In genomic region chr2:102356741-102357140, GRCh38 we compare ENCODE assay signal across 12 cellular contexts. TPM values are rescaled to one million over a fixed set of nuclear protein-coding genes. Genes with fewer than 3 reads are reported as not detected.
DNase-seq lines count a peak whose midpoint lies in the region; ATAC-seq and TF ChIP-seq lines count a peak whose summit lies in the region.
"Had no signal": no experiment of that assay in that cellular context is flagged by ENCODE, and none has a peak within 500 bp of the region (broad histone marks: within the 10 kb centered on the region; RNA-seq: fewer than 3 reads in every experiment).

No MANE protein-coding gene starts in this region.

- TF ChIP-seq POLR2A in vagina (IDR thresholded peaks at IDR 0.05) = no peak

- no peak overlapping the region for H2BK120ac ChIP-seq in mesendoderm (ENCODE audit: low read depth, low read length)

- no peak overlapping the region for H3K9ac ChIP-seq in mesendoderm (ENCODE audit: low read length)
- H3K9ac ChIP-seq: BLaER1 had no signal

- H3K4me1 ChIP-seq in left ventricle myocardium inferior (peaks cover 18% of the 10 kb centered on the region), mesendoderm (ENCODE audit: control insufficient read depth, low read depth, low read length) (peaks cover 2% of the 10 kb centered on the region), vagina (no peaks in the 10 kb centered on the region), SJCRH30 (no peaks in the 10 kb centered on the region)

- no peaks in the 10 kb centered on the region for H3K9me3 ChIP-seq in left ventricle myocardium inferior (replicated peaks)
- H3K9me3 ChIP-seq in vagina = no peaks in the 10 kb centered on the region
- no peaks in the 10 kb centered on the region for H3K9me3 ChIP-seq in SJCRH30 (replicated peaks)
- H3K9me3 ChIP-seq: BLaER1 had no signal

- H3K56ac ChIP-seq in mesendoderm (ENCODE audit: low read length) = no peak overlapping the region

- H3K36me3 ChIP-seq in left ventricle myocardium inferior (no peaks in the 10 kb centered on the region), mesendoderm (ENCODE audit: control insufficient read depth, insufficient read depth, low read length) (no peaks in the 10 kb centered on the region), vagina (no peaks in the 10 kb centered on the region), SJCRH30 (no peaks in the 10 kb centered on the region)
- H3K36me3 ChIP-seq: BLaER1 had no signal

- TF ChIP-seq CTCF in left ventricle myocardium inferior (IDR thresholded peaks at IDR 0.05; ENCODE audit: borderline replicate concordance) (no peak), astrocyte of the cerebellum (IDR thresholded peaks at IDR 0.05; ENCODE audit: low read depth, low read length, missing control alignments) (no peak), vagina (IDR thresholded peaks at IDR 0.05) (no peak)

- WGBS in mesendoderm (ENCODE audit: extremely low coverage, insufficient coverage, low lambda C conversion rate) = no CpG with 5 or more reads among the region's 2 CpGs

- H4K5ac ChIP-seq in mesendoderm (ENCODE audit: low read length) = no peak overlapping the region

- H4K8ac ChIP-seq in mesendoderm (ENCODE audit: low read depth, low read length) = no peak overlapping the region

- no peak overlapping the region for H3K4me2 ChIP-seq in mesendoderm (ENCODE audit: low read length)

- intact Hi-C loops in left ventricle myocardium inferior (cut with micrococcal nuclease) (loop anchor here (10.0 kb wide), 1 partner anchor 332 kb away; no protein-coding TSS in a partner anchor), left ventricle myocardium superior (cut with micrococcal nuclease) (loop anchor here (5.0 kb wide), 1 partner anchor 104 kb away; no protein-coding TSS in a partner anchor), vagina (cut with DNase I) (loop anchor here (5.0 kb wide), 1 partner anchor 104 kb away; no protein-coding TSS in a partner anchor)

- peak overlapping the region; percentile 75 for H3K4me3 ChIP-seq in left ventricle myocardium inferior
- peak overlapping the region; percentile 76 for H3K4me3 ChIP-seq in astrocyte of the cerebellum (ENCODE audit: low read depth, low read length)
- no peak overlapping the region for H3K4me3 ChIP-seq in mesendoderm (ENCODE audit: low read length)
- H3K4me3 ChIP-seq in vagina = peak overlapping the region in 1 of 2 donors; percentile 63
- no peak overlapping the region for H3K4me3 ChIP-seq in SJCRH30

- in situ Hi-C loops in astrocyte of the cerebellum (cut with HindIII; ENCODE audit: low sequenced_read_pairs) = no loop called here

- H3K18ac ChIP-seq in mesendoderm (ENCODE audit: low read length) = no peak overlapping the region

- no peak for ATAC-seq in left ventricle myocardium superior

- no peak overlapping the region for H3K23ac ChIP-seq in mesendoderm (ENCODE audit: low read length)

- no peak overlapping the region for H2BK15ac ChIP-seq in mesendoderm (replicated peaks; ENCODE audit: low read depth)

- no peak overlapping the region for H3K4ac ChIP-seq in mesendoderm (ENCODE audit: low read depth, low read length)

- no peak overlapping the region for H2AK5ac ChIP-seq in mesendoderm (ENCODE audit: low read length)

- H3K27me3 ChIP-seq in left ventricle myocardium inferior (ENCODE audit: low read depth) (no peaks in the 10 kb centered on the region), mesendoderm (ENCODE audit: insufficient read depth, low read length, poor library complexity) (no peaks in the 10 kb centered on the region), vagina (no peaks in the 10 kb centered on the region), SJCRH30 (peaks cover 8% of the 10 kb centered on the region)

- DNase-seq in left ventricle myocardium inferior (no peak), left ventricle myocardium superior (no peak), astrocyte of the cerebellum (ENCODE audit: low read depth) (no peak), mesendoderm (peak; percentile 76), vagina (ENCODE audit: extremely low spot score in 2 of 2) (no peak), SJCRH30 (no peak), RKO (ENCODE audit: low spot score) (no peak), NOMO-1 treated with dmso at 0.1 percent for 144 hours (lab: John Stamatoyannopoulos, UW; ENCODE audit: unreplicated experiment) (no peak)
- DNase-seq: GOT3, NCI-H2029 treated with DMSO at 0.1 percent for 48 hours, OCI-M1 had no signal

- H2BK5ac ChIP-seq in mesendoderm (ENCODE audit: low read length) = no peak overlapping the region

- H3K79me2 ChIP-seq in mesendoderm (ENCODE audit: control insufficient read depth, insufficient read depth, low read length) = no peaks in the 10 kb centered on the region

- no peaks in the 10 kb centered on the region for H3K79me1 ChIP-seq in mesendoderm (ENCODE audit: low read length)

- H3K27ac ChIP-seq in left ventricle myocardium inferior (replicated peaks) (peak overlapping the region; percentile 70), mesendoderm (ENCODE audit: low read depth, low read length) (no peak overlapping the region), vagina (peak overlapping the region; percentile 68), SJCRH30 (no peak overlapping the region)
- H3K27ac ChIP-seq: BLaER1 had no signal

RNA-seq across cellular contexts. Expression of gene IL18R1, which starts 1.1 kb away (rescaled TPM):
- total RNA-seq in left ventricle myocardium inferior (1.8 TPM), left ventricle myocardium superior (1.3 TPM), vagina (4.9 TPM)
- polyA plus RNA-seq in mesendoderm (2013, experiment 1 of 2) = 0.22 TPM
- 0.17 TPM for polyA plus RNA-seq in mesendoderm (2013, experiment 2 of 2)
- not detected in 2 replicates for total RNA-seq in SJCRH30 (2014; rRNA removed; shearing (Covaris generic))

RNA-seq across cellular contexts. Expression of gene IL1RL1, which starts 45.4 kb away (rescaled TPM):
- total RNA-seq in left ventricle myocardium inferior (1.1 TPM), left ventricle myocardium superior (2.5 TPM), vagina (10.6 TPM)
- 0.06 TPM for polyA plus RNA-seq in mesendoderm (2013, experiment 1 of 2)
- polyA plus RNA-seq in mesendoderm (2013, experiment 2 of 2) = 0.03 TPM
- total RNA-seq in SJCRH30 (2014; rRNA removed; shearing (Covaris generic)) = not detected in 2 replicates

Comparison
In these comparisons a context has a peak if more than half of its experiments do, and no peak if none do; other contexts are left out.
1. H3K27ac ChIP-seq: peak in left ventricle myocardium inferior (single experiment) and vagina (single experiment); none in mesendoderm (single experiment) and SJCRH30 (single experiment).
2. H3K4me3 ChIP-seq: peak in left ventricle myocardium inferior (single experiment) and astrocyte of the cerebellum (single experiment); none in mesendoderm (single experiment) and SJCRH30 (single experiment).